In genomic region chr19:47653856-47654255, GRCh38 we compare ENCODE assay signal across 19 cellular contexts. TPM values are rescaled to one million over a fixed set of nuclear protein-coding genes. Genes with fewer than 3 reads are reported as not detected.
DNase-seq lines count a peak whose midpoint lies in the region; ATAC-seq and TF ChIP-seq lines count a peak whose summit lies in the region.
"Had no signal": no experiment of that assay in that cellular context is flagged by ENCODE, and none has a peak within 500 bp of the region (broad histone marks: within the 10 kb centered on the region; RNA-seq: fewer than 3 reads in every experiment).

No MANE protein-coding gene starts in this region.

- H2AFZ ChIP-seq in trophoblast cell (ENCODE audit: insufficient read depth, low read length, poor library complexity) = no peak overlapping the region
- H2AFZ ChIP-seq: GM23248 had no signal

- H3K9ac ChIP-seq in trophoblast cell (ENCODE audit: low read length) = no peak overlapping the region
- H3K9ac ChIP-seq: BLaER1 treated with 17β-estradiol and CSF1 and Interleukin-3, amounts not matched to agents 10 nM and 100 nM; GM23248 had no signal

- H3K36me3 ChIP-seq in trophoblast cell (ENCODE audit: control insufficient read depth in 1 of 2, insufficient read depth in 2 of 2, low read length in 2 of 2) = peaks cover 7 to 17% of the 10 kb centered on the region in 2 experiments

- no peaks in the 10 kb centered on the region for H3K9me3 ChIP-seq in trophoblast cell (ENCODE audit: insufficient read depth, low read depth, low read length)

- H2AK5ac ChIP-seq in trophoblast cell (ENCODE audit: low read length) = no peak overlapping the region

- no peak overlapping the region for H2BK5ac ChIP-seq in trophoblast cell (ENCODE audit: low read depth, low read length, poor library complexity)

- no peak overlapping the region for H4K12ac ChIP-seq in trophoblast cell (ENCODE audit: low read depth, low read length)

- peaks cover 3 to 5% of the 10 kb centered on the region in 2 experiments for H3K4me1 ChIP-seq in trophoblast cell (ENCODE audit: control insufficient read depth in 1 of 2, insufficient read depth in 2 of 2, low read length in 2 of 2)
- H3K4me1 ChIP-seq: BLaER1 treated with 17β-estradiol and CSF1 and Interleukin-3, amounts not matched to agents 10 nM and 100 nM had no signal

- H3K23ac ChIP-seq in trophoblast cell (ENCODE audit: low read length) = no peak overlapping the region

- peak overlapping the region; percentile 24 for H3K4ac ChIP-seq in trophoblast cell (ENCODE audit: low read depth, low read length)

- ATAC-seq in Right ventricle myocardium superior (ENCODE audit: poor library complexity) (no peak), Right ventricle myocardium inferior (no peak), GM18907 (IDR thresholded peaks at IDR 0.05; ENCODE audit: unreplicated experiment) (no peak)
- ATAC-seq: GM12878 had no signal

- no peaks in the 10 kb centered on the region for H3K27me3 ChIP-seq in trophoblast cell (ENCODE audit: insufficient read depth, low read length)
- H3K27me3 ChIP-seq: BLaER1 treated with 17β-estradiol and CSF1 and Interleukin-3, amounts not matched to agents 10 nM and 100 nM had no signal

- H2BK120ac ChIP-seq in trophoblast cell (ENCODE audit: insufficient read depth, low read length, poor library complexity) = no peak overlapping the region

- CTCF ChIA-PET in RWPE1 (lab: Yijun Ruan, JAX) = interaction anchor here (0.7 kb wide), 1 partner anchor 262 kb away, joined by 4 read pairs; no protein-coding TSS in a partner anchor

- POLR2A ChIA-PET in RWPE1 (lab: Yijun Ruan, JAX; ENCODE audit: low non-redundant PET) = no interaction called here

- H2BK12ac ChIP-seq in trophoblast cell (ENCODE audit: low read length) = no peak overlapping the region

- H3K4me2 ChIP-seq in trophoblast cell (ENCODE audit: low read length) = no peak overlapping the region
- H3K4me2 ChIP-seq: BLaER1 treated with 17β-estradiol and CSF1 and Interleukin-3, amounts not matched to agents 10 nM and 100 nM had no signal

- H3K79me2 ChIP-seq in trophoblast cell (ENCODE audit: control insufficient read depth, insufficient read depth, low read length, poor library complexity) = peaks cover 15% of the 10 kb centered on the region

- DNase-seq in Right ventricle myocardium superior = peak; percentile 8
- no peak for DNase-seq in Right ventricle myocardium inferior (ENCODE audit: missing footprints)
- no peak for DNase-seq in RWPE1 (ENCODE audit: low spot score)
- DNase-seq in trophoblast cell = peak; percentile 72 to 79
- no peak for DNase-seq in KBM-7
- DNase-seq in T-helper 2 cell = no peak
- DNase-seq: ACHN; Calu3; CD4-positive, CD25-positive, alpha-beta regulatory T cell; DMS 273 treated with DMSO at 0.1 percent for 48 hours; DMS79; GM23248; H7; IMR-90 had no signal

- in situ Hi-C loops in KBM-7 (cut with MboI; ENCODE audit: low pct_unique_long_range_greater_than_20kb, low sequenced_read_pairs) = no loop called here

- WGBS in trophoblast cell (ENCODE audit: extremely low coverage, insufficient coverage, insufficient read length) = no CpG with 5 or more reads among the region's 13 CpGs

- no peak overlapping the region for H4K91ac ChIP-seq in trophoblast cell (ENCODE audit: low read depth, low read length)

- no peak overlapping the region for H3K18ac ChIP-seq in trophoblast cell (ENCODE audit: low read length)

- intact Hi-C loops in Right ventricle myocardium superior (cut with DNase I) (no loop called here), Right ventricle myocardium inferior (cut with DNase I) (no loop called here)

- H3K27ac ChIP-seq in RWPE1 = peak overlapping the region; percentile 17; the same call in 1 of the 2 replicates
- no peak overlapping the region for H3K27ac ChIP-seq in trophoblast cell (ENCODE audit: low read depth, low read length)
- H3K27ac ChIP-seq: BLaER1 treated with 17β-estradiol and CSF1 and Interleukin-3, amounts not matched to agents 10 nM and 100 nM; GM23248 had no signal

- H3K14ac ChIP-seq in trophoblast cell (ENCODE audit: low read length) = no peak overlapping the region

- H3K4me3 ChIP-seq in trophoblast cell (ENCODE audit: low read depth, low read length) = no peak overlapping the region
- H3K4me3 ChIP-seq: BLaER1 treated with 17β-estradiol and CSF1 and Interleukin-3, amounts not matched to agents 10 nM and 100 nM; GM12878; GM23248 had no signal

- TF ChIP-seq CTCF in RWPE1 (conservative IDR thresholded peaks at IDR 0.05; ENCODE audit: low read depth) = no peak

- peaks cover 3% of the 10 kb centered on the region for H3K79me1 ChIP-seq in trophoblast cell (ENCODE audit: low read length)

- H4K8ac ChIP-seq in trophoblast cell (ENCODE audit: low read depth, low read length) = no peak overlapping the region

RNA-seq across cellular contexts. Expression of gene BICRA, which starts 44.9 kb away (rescaled TPM):
- 7.2 TPM for total RNA-seq in Right ventricle myocardium superior
- total RNA-seq in Right ventricle myocardium inferior = 8.8 TPM
- polyA plus RNA-seq in trophoblast cell (2013) = 16.3 and 17.4 TPM in 2 replicates
- total RNA-seq: A172 had no signal

RNA-seq across cellular contexts. Expression of gene EHD2, which starts 59.4 kb away (rescaled TPM):
- total RNA-seq in Right ventricle myocardium superior = 45.2 TPM
- total RNA-seq in Right ventricle myocardium inferior = 60.5 TPM
- 47.6 and 50.3 TPM in 2 replicates for polyA plus RNA-seq in trophoblast cell (2013)
- total RNA-seq: G401 had no signal

Comparison
In these comparisons a context has a peak if more than half of its experiments do, and no peak if none do; other contexts are left out.
1. DNase-seq: peak in Right ventricle myocardium superior (single experiment) and trophoblast cell (2 of 2); none in Right ventricle myocardium inferior (single experiment), RWPE1 (single experiment), KBM-7 (single experiment) and T-helper 2 cell (0 of 5).